23 cellular contexts compared by ENCODE assay signal in the genomic region with DNA sequence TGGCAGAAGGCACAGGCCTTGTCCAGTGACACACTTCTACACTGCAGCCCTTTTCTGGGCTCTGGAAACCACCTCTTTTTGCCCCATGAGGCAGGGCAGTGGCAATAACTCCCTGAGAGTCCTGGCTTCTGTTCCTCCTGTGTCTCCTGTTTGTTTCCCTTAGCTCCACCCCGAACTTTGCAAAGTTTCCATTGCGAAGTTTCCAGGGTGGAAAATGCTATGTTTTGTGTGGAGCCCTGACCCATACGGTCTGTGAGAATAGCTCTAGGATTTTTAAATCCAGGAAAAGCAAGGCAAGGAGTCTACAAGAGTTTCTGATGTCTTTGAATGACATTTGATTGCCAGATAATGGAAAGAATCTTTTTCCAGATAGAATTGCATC.
DNase-seq lines count a peak whose midpoint lies in the region; ATAC-seq and TF ChIP-seq lines count a peak whose summit lies in the region.
"Had no signal": no experiment of that assay in that cellular context is flagged by ENCODE, and none has a peak within 500 bp of the region (broad histone marks: within the 10 kb centered on the region; RNA-seq: fewer than 3 reads in every experiment).

No MANE protein-coding gene starts in this region.

- POLR2A ChIA-PET in PC-9 (lab: Charles Lee; ENCODE audit: unreplicated experiment), result interaction anchor here (0.7 kb wide), 1 partner anchor 82 kb away, joined by 4 read pairs; no protein-coding TSS in a partner anchor
- POLR2A ChIA-PET in naive thymus-derived CD4-positive, alpha-beta T cell (lab: Charles Lee), result no interaction called here

- no peak overlapping the region for H3K27ac ChIP-seq in GM23338 (ENCODE audit: low read depth)
- peak overlapping the region; percentile 70 for H3K27ac ChIP-seq in PC-9
- H3K27ac ChIP-seq in esophagus (ENCODE audit: low read depth in 2 of 2, low read length in 1 of 2), result peak overlapping the region; percentile 93 to 94
- H3K27ac ChIP-seq in naive thymus-derived CD4-positive, alpha-beta T cell (ENCODE audit: low read depth, low read length), result no peak overlapping the region

- CTCF ChIA-PET in PC-9 (lab: Charles Lee), result interaction anchor here (1.0 kb wide), 1 partner anchor 1561 kb away, joined by 3 read pairs; a partner anchor contains a TSS
- CTCF ChIA-PET in naive thymus-derived CD4-positive, alpha-beta T cell (lab: Charles Lee), result interaction anchor here (0.5 kb wide), 1 partner anchor 895 kb away, joined by 3 read pairs; no protein-coding TSS in a partner anchor

- H3K4me3 Mint-ChIP-seq in GM23338, result no peak overlapping the region
- H3K4me3 Mint-ChIP-seq in naive thymus-derived CD4-positive, alpha-beta T cell, result no peak overlapping the region
- H3K4me3 Mint-ChIP-seq: CD4-positive, CD25-positive, alpha-beta regulatory T cell had no signal

- intact Hi-C loops in PC-9 (cut with micrococcal nuclease; ENCODE audit: unreplicated experiment), result loop anchor here (2.0 kb wide), 1 partner anchor 71 kb away; no protein-coding TSS in a partner anchor
- intact Hi-C loops in sciatic nerve (cut with DNase I), result no loop called here
- intact Hi-C loops in naive thymus-derived CD4-positive, alpha-beta T cell (cut with micrococcal nuclease), result no loop called here

- H3K9me3 ChIP-seq in PC-9 (ENCODE audit: insufficient read depth, low read depth) (no peaks in the 10 kb centered on the region), esophagus (ENCODE audit: control insufficient read depth in 2 of 2, insufficient read depth in 1 of 2, low read depth in 1 of 2, low read length in 1 of 2) (no peaks in the 10 kb centered on the region)
- H3K9me3 ChIP-seq in naive thymus-derived CD4-positive, alpha-beta T cell (ENCODE audit: control insufficient read depth in 2 of 3, low read length in 3 of 3), result no peaks in the 10 kb centered on the region
- H3K9me3 ChIP-seq: BE2C, SK-N-SH had no signal

- H2AFZ ChIP-seq in GM23338 (peak overlapping the region; percentile 45; the same call in 1 of the 2 replicates), PC-9 (no peak overlapping the region; the same call in 1 of the 2 replicates)

- H3K36me3 ChIP-seq in GM23338 (ENCODE audit: insufficient read depth) (no peaks in the 10 kb centered on the region), PC-9 (ENCODE audit: low read depth) (no peaks in the 10 kb centered on the region), esophagus (ENCODE audit: control insufficient read depth in 2 of 2, insufficient read depth in 2 of 2, low read length in 1 of 2) (no peaks in the 10 kb centered on the region)
- no peaks in the 10 kb centered on the region for H3K36me3 ChIP-seq in naive thymus-derived CD4-positive, alpha-beta T cell (ENCODE audit: control insufficient read depth in 2 of 3, insufficient read depth in 3 of 3, low read length in 3 of 3)
- H3K36me3 ChIP-seq: BE2C had no signal

- no peaks in the 10 kb centered on the region for H3K9me3 Mint-ChIP-seq in GM23338
- no peaks in the 10 kb centered on the region for H3K9me3 Mint-ChIP-seq in naive thymus-derived CD4-positive, alpha-beta T cell

- BruUV-seq in PC-9 (replicated peaks; lab: Mats Ljungman, UMichigan), result no TSS peak

- 64 to 88% methylated on average over 3 of the region's 3 CpGs for WGBS in esophagus, 2 donors

- H3K9me2 ChIP-seq in GM23338 (ENCODE audit: insufficient read depth) (no peaks in the 10 kb centered on the region), PC-9 (ENCODE audit: insufficient read depth) (no peaks in the 10 kb centered on the region)
- H3K9me2 ChIP-seq: SK-N-SH had no signal

- H3K27ac Mint-ChIP-seq in GM23338, result no peak overlapping the region
- H3K27ac Mint-ChIP-seq in naive thymus-derived CD4-positive, alpha-beta T cell, result no peak overlapping the region
- H3K27ac Mint-ChIP-seq: CD4-positive, CD25-positive, alpha-beta regulatory T cell had no signal

- H3K36me3 Mint-ChIP-seq in GM23338 (ENCODE audit: low read depth), result no peaks in the 10 kb centered on the region
- H3K36me3 Mint-ChIP-seq in naive thymus-derived CD4-positive, alpha-beta T cell, result no peaks in the 10 kb centered on the region
- H3K36me3 Mint-ChIP-seq: CD4-positive, CD25-positive, alpha-beta regulatory T cell had no signal

- no peaks in the 10 kb centered on the region for H3K27me3 Mint-ChIP-seq in GM23338 (ENCODE audit: insufficient read depth, low read depth, poor library complexity)
- peaks cover 8 to 35% (median 25%) of the 10 kb centered on the region in 5 donors for H3K27me3 Mint-ChIP-seq in naive thymus-derived CD4-positive, alpha-beta T cell

- H3K4me3 ChIP-seq in GM23338 (no peak overlapping the region), PC-9 (no peak overlapping the region), esophagus (ENCODE audit: low read depth in 1 of 2, low read length in 2 of 2) (no peak overlapping the region)
- no peak overlapping the region for H3K4me3 ChIP-seq in naive thymus-derived CD4-positive, alpha-beta T cell (ENCODE audit: low read length)

- no peak overlapping the region for H3K4me2 ChIP-seq in GM23338
- H3K4me2 ChIP-seq in PC-9, result no peak overlapping the region
- H3K4me2 ChIP-seq: SK-N-SH had no signal

- H3K4me1 Mint-ChIP-seq in GM23338, result no peaks in the 10 kb centered on the region
- peaks cover 0 to 2% (median 0%) of the 10 kb centered on the region in 7 donors for H3K4me1 Mint-ChIP-seq in naive thymus-derived CD4-positive, alpha-beta T cell
- H3K4me1 Mint-ChIP-seq: CD4-positive, CD25-positive, alpha-beta regulatory T cell had no signal

- H3K79me2 ChIP-seq in GM23338 (replicated peaks; ENCODE audit: insufficient read depth), result no peaks in the 10 kb centered on the region
- no peaks in the 10 kb centered on the region for H3K79me2 ChIP-seq in PC-9 (ENCODE audit: low read depth)

- H3K27me3 ChIP-seq in GM23338 (ENCODE audit: insufficient read depth) (no peaks in the 10 kb centered on the region), PC-9 (ENCODE audit: insufficient read depth, low read depth) (no peaks in the 10 kb centered on the region), esophagus (ENCODE audit: control insufficient read depth in 1 of 2, insufficient read depth in 2 of 2, low read length in 2 of 2) (no peaks in the 10 kb centered on the region)
- H3K27me3 ChIP-seq in naive thymus-derived CD4-positive, alpha-beta T cell (ENCODE audit: control insufficient read depth in 2 of 2, insufficient read depth in 2 of 2, low read length in 2 of 2), result no peaks in the 10 kb centered on the region
- H3K27me3 ChIP-seq: BE2C had no signal

- TF ChIP-seq CTCF in GM23338 (conservative IDR thresholded peaks at IDR 0.05; ENCODE audit: low read depth in 2 of 2), result no peak
- no peak for TF ChIP-seq CTCF in PC-9 (conservative IDR thresholded peaks at IDR 0.05)

- H3K4me1 ChIP-seq in GM23338 (ENCODE audit: insufficient read depth), result no peaks in the 10 kb centered on the region
- H3K4me1 ChIP-seq in PC-9 (replicated peaks; ENCODE audit: insufficient read depth), result peaks cover 16% of the 10 kb centered on the region
- peaks cover 3% of the 10 kb centered on the region in 2 donors for H3K4me1 ChIP-seq in esophagus (ENCODE audit: control insufficient read depth in 2 of 2, insufficient read depth in 2 of 2, low read length in 1 of 2)
- no peaks in the 10 kb centered on the region for H3K4me1 ChIP-seq in naive thymus-derived CD4-positive, alpha-beta T cell (ENCODE audit: control insufficient read depth in 2 of 2, insufficient read depth in 2 of 2, low read length in 2 of 2)
- H3K4me1 ChIP-seq: BE2C had no signal

- ATAC-seq in GM23338, result no peak
- peak; percentile 39 for ATAC-seq in sciatic nerve
- no peak for ATAC-seq in naive thymus-derived CD4-positive, alpha-beta T cell
- ATAC-seq in HG03342 (IDR thresholded peaks at IDR 0.05; ENCODE audit: unreplicated experiment), result no peak

- H4K20me1 ChIP-seq in GM23338 (replicated peaks; ENCODE audit: insufficient read depth) (no peaks in the 10 kb centered on the region), PC-9 (ENCODE audit: insufficient read depth) (no peaks in the 10 kb centered on the region)

- H3F3A ChIP-seq in GM23338 (replicated peaks; ENCODE audit: low read depth) (no peaks in the 10 kb centered on the region), PC-9 (ENCODE audit: insufficient read depth, low read depth) (no peaks in the 10 kb centered on the region)

- no peak for DNase-seq in GM23338 (ENCODE audit: low spot score)
- peak in 1 of 2 experiments; percentile 8 for DNase-seq in PC-9
- DNase-seq in sciatic nerve (ENCODE audit: low spot score), result no peak
- no peak for DNase-seq in naive thymus-derived CD4-positive, alpha-beta T cell
- DNase-seq in NCI-H1417 (lab: John Stamatoyannopoulos, UW), result no peak
- no peak for DNase-seq in NCI-H446 treated with DMSO at 0.1 percent for 48 hours (lab: John Stamatoyannopoulos, UW)
- DNase-seq: BE2C; CD4-positive, CD25-positive, alpha-beta regulatory T cell; DMS79; HCEC 1CT; IMR-90; MV-4-11; NCI-H1105 treated with DMSO at 0.1 percent for 48 hours; NCI-H1694 treated with DMSO at 0.1 percent for 48 hours; NCI-H2081 treated with DMSO at 0.1 percent for 48 hours; NCI-H2171 treated with DMSO at 0.1 percent for 48 hours; NCI-H526; OCI-M1; RPMI8226; SIG-M5; SK-N-SH had no signal

TF ChIP-seq in GM23338, 12 proteins besides CTCF, POLR2A, EP300 and RAD21 (continues in another document):
- TF ChIP-seq NANOG (IDR thresholded peaks at IDR 0.05; ENCODE audit: borderline replicate concordance), result no peak

Comparison
In these comparisons a context has a peak if more than half of its experiments do, and no peak if none do; other contexts are left out.
1. H3K27ac ChIP-seq: peak in PC-9 (single experiment) and esophagus (2 of 2); none in GM23338 (single experiment) and naive thymus-derived CD4-positive, alpha-beta T cell (single experiment).